Comparison of ENCODE assay signal across 8 cellular contexts in genomic region chr1:22673486-22674409, GRCh38. TPM values are rescaled to one million over a fixed set of nuclear protein-coding genes. Genes with fewer than 3 reads are reported as not detected.
DNase-seq lines count a peak whose midpoint lies in the region; ATAC-seq, FAIRE-seq and TF ChIP-seq lines count a peak whose summit lies in the region.

No MANE protein-coding gene starts in this region.

- H3K27me3 ChIP-seq in bronchial epithelial cell (ENCODE audit: control insufficient read depth, insufficient read depth, low read length) (peaks cover 13% of the 10 kb centered on the region), liver (ENCODE audit: control insufficient read depth in 4 of 4, insufficient read depth in 4 of 4, low read length in 3 of 4) (peaks cover 0 to 6% (median 3%) of the 10 kb centered on the region in 4 donors)

- H3K36me3 ChIP-seq in bronchial epithelial cell (ENCODE audit: control insufficient read depth, insufficient read depth, low read length) (no peaks in the 10 kb centered on the region), liver (ENCODE audit: control insufficient read depth in 4 of 4, insufficient read depth in 3 of 4, low read depth in 1 of 4, low read length in 3 of 4) (no peaks in the 10 kb centered on the region)

- peak; percentile 86 to 89 for TF ChIP-seq RAD21 in liver (IDR thresholded peaks at IDR 0.05)

- H3K4me1 ChIP-seq in liver (ENCODE audit: control insufficient read depth in 4 of 4, insufficient read depth in 4 of 4, low read length in 3 of 4): no peaks in the 10 kb centered on the region

- H3K27ac ChIP-seq in liver (ENCODE audit: low read depth in 1 of 2, low read length in 2 of 2): no peak overlapping the region

- H3K9ac ChIP-seq in liver (ENCODE audit: low read depth in 1 of 2, low read length in 2 of 2): no peak overlapping the region

- H3K4me3 ChIP-seq in bronchial epithelial cell (ENCODE audit: low read depth, low read length): no peak overlapping the region
- no peak overlapping the region for H3K4me3 ChIP-seq in liver (ENCODE audit: low read depth in 1 of 3, low read length in 3 of 3)

- no peaks in the 10 kb centered on the region for H3K9me3 ChIP-seq in liver (ENCODE audit: control insufficient read depth in 4 of 4, low read length in 3 of 4)

- FAIRE-seq in GM19239 (lab: Jason Lieb, UNC): no peak
- FAIRE-seq in bronchial epithelial cell (lab: Jason Lieb, UNC): no peak

- ATAC-seq in GM19328 (IDR thresholded peaks at IDR 0.05; ENCODE audit: unreplicated experiment) (no peak), GM21360 (IDR thresholded peaks at IDR 0.05; ENCODE audit: unreplicated experiment) (no peak)

- 14% methylated on average over 17 of the region's 17 CpGs for WGBS in liver

- TF ChIP-seq CTCF in bronchial epithelial cell (IDR thresholded peaks at IDR 0.05; ENCODE audit: insufficient read depth, low read length, severe bottlenecking) (peak; percentile 61), liver (IDR thresholded peaks at IDR 0.05; ENCODE audit: low read depth, low read length, missing input control) (peak; percentile 75)

- DNase-seq in COR-L47 (lab: John Stamatoyannopoulos, UW): peak; percentile 24
- peak; percentile 47 for DNase-seq in GM19239 (ENCODE audit: insufficient read length, low spot score)
- peak; percentile 20 for DNase-seq in NCI-H524 treated with DMSO at 0.1 percent for 48 hours (lab: John Stamatoyannopoulos, UW)
- DNase-seq in bronchial epithelial cell (ENCODE audit: low read depth): peak; percentile 49
- DNase-seq in stromal cell of bone marrow (ENCODE audit: low read depth): peak; percentile 34

TF ChIP-seq in liver, 16 proteins besides CTCF, POLR2A, EP300 and RAD21:
- no peak for TF ChIP-seq EGR1 (IDR thresholded peaks at IDR 0.05; ENCODE audit: low read depth in 2 of 2)
- no peak for TF ChIP-seq YY1 (IDR thresholded peaks at IDR 0.05)
- no peak for TF ChIP-seq ZBTB33 (IDR thresholded peaks at IDR 0.05)
- TF ChIP-seq REST (IDR thresholded peaks at IDR 0.05): no peak
- TF ChIP-seq RXRA (IDR thresholded peaks at IDR 0.05): no peak
- no peak for TF ChIP-seq SP1 (IDR thresholded peaks at IDR 0.05)
- TF ChIP-seq FOXA2 (IDR thresholded peaks at IDR 0.05): no peak
- TF ChIP-seq HNF4A (conservative IDR thresholded peaks at IDR 0.05): no peak
- TF ChIP-seq HNF4G (IDR thresholded peaks at IDR 0.05): no peak
- TF ChIP-seq FOXA1 (IDR thresholded peaks at IDR 0.05): no peak
- TF ChIP-seq ATF3 (IDR thresholded peaks at IDR 0.05): no peak
- no peak for TF ChIP-seq TAF1 (conservative IDR thresholded peaks at IDR 0.05)
- TF ChIP-seq GABPA (IDR thresholded peaks at IDR 0.05 in 1 of 2, conservative IDR thresholded peaks at IDR 0.05 in 1 of 2): no peak
- TF ChIP-seq JUND (IDR thresholded peaks at IDR 0.05): no peak
- no peak for TF ChIP-seq NR2F2 (IDR thresholded peaks at IDR 0.05)
- no peak for TF ChIP-seq MAX (IDR thresholded peaks at IDR 0.05)

RNA-seq across cellular contexts. Expression of gene C1QB, which starts 20.7 kb away (rescaled TPM):
- not detected in 2 replicates for total RNA-seq in bronchial epithelial cell
- total RNA-seq in liver: 100 to 1,000 TPM; 112 to 174 TPM
- polyA plus RNA-seq in liver: 100 to 1,000 TPM in 1 of 2 donors, 10 to 100 TPM in 1; 93.9 to 335 TPM

RNA-seq across cellular contexts. Expression of gene C1QC, which starts 30.3 kb away (rescaled TPM):
- total RNA-seq in bronchial epithelial cell (not detected in 2 replicates), liver (100 to 1,000 TPM in 1 of 2 donors, 10 to 100 TPM in 1; 57.6 to 151 TPM)
- 100 to 1,000 TPM in 1 of 2 donors, 10 to 100 TPM in 1; 52.9 to 242 TPM for polyA plus RNA-seq in liver

RNA-seq across cellular contexts. Expression of gene EPHB2, which starts 36.9 kb away (rescaled TPM):
- total RNA-seq in bronchial epithelial cell (10.0 and 16.4 TPM in 2 replicates), liver (1 to 10 TPM in 1 of 2 donors, under 1 TPM in 1; 0.47 to 1.0 TPM)
- polyA plus RNA-seq in liver: under 1 TPM; 0.07 to 0.29 TPM

RNA-seq across cellular contexts. Expression of gene C1QA, which starts 37.3 kb away (rescaled TPM):
- total RNA-seq in bronchial epithelial cell: not detected in 2 replicates
- total RNA-seq in liver: 100 to 1,000 TPM in 1 of 2 donors, 10 to 100 TPM in 1; 73.0 to 113 TPM
- 100 to 1,000 TPM in 1 of 2 donors, 10 to 100 TPM in 1; 76.2 to 243 TPM for polyA plus RNA-seq in liver

Comparison
In these comparisons a context has a peak if more than half of its experiments do, and no peak if none do; other contexts are left out.
1. RNA of gene C1QB, which starts 20.7 kb away (total RNA-seq): 112 to 174 TPM in liver; not detected in bronchial epithelial cell; every median in the first group is over 100 times any median in the second.
2. RNA of gene C1QC, which starts 30.3 kb away (total RNA-seq): 57.6 to 151 TPM in liver; not detected in bronchial epithelial cell; every median in the first group is over 10 times any median in the second.
3. Peak in every context shown above with its lines, with median percentiles within 50 percentile points of each other: DNase-seq.